In genomic region chr19:52997975-52998374, GRCh38 we compare ENCODE assay signal across 1 cellular context.
TF ChIP-seq lines count a peak whose summit lies in the region.

No MANE protein-coding gene starts in this region.

TF ChIP-seq in GM23338, 12 proteins besides CTCF, POLR2A, EP300 and RAD21 (continued from another document):
- TF ChIP-seq EZH2phosphoT487 (IDR thresholded peaks at IDR 0.05; ENCODE audit: unreplicated experiment), result no peak
- no peak for TF ChIP-seq STAT1 (IDR thresholded peaks at IDR 0.05; ENCODE audit: unreplicated experiment)
- TF ChIP-seq ZNF462 (CRISPR knock-in tag; IDR thresholded peaks at IDR 0.05), result no peak
